Comparison of ENCODE assay signal across 8 cellular contexts in genomic region chr10:12042409-12042796, GRCh38. TPM values are rescaled to one million over a fixed set of nuclear protein-coding genes. Genes with fewer than 3 reads are reported as not detected.
DNase-seq lines count a peak whose midpoint lies in the region; ATAC-seq and TF ChIP-seq lines count a peak whose summit lies in the region.

No MANE protein-coding gene starts in this region.

- peaks cover 56% of the 10 kb centered on the region for H3K79me2 ChIP-seq in DND-41 (ENCODE audit: insufficient read depth, low read length)

- no peaks in the 10 kb centered on the region for H3K27me3 ChIP-seq in DND-41 (ENCODE audit: insufficient read depth, low read length, poor library complexity)
- no peaks in the 10 kb centered on the region for H3K27me3 ChIP-seq in H7 (ENCODE audit: control insufficient read depth, insufficient read depth, low read length)
- no peaks in the 10 kb centered on the region for H3K27me3 ChIP-seq in Panc1 (ENCODE audit: control insufficient read depth, insufficient read depth, low read length)

- H3K9me3 ChIP-seq in DND-41 (ENCODE audit: insufficient read depth, low read length, severe bottlenecking) (no peaks in the 10 kb centered on the region), Panc1 (ENCODE audit: control insufficient read depth, insufficient read depth, low read depth, low read length) (no peaks in the 10 kb centered on the region)

- in situ Hi-C loops in Panc1 (cut with HindIII; ENCODE audit: low pct_unique_long_range_greater_than_20kb, low sequenced_read_pairs), result no loop called here

- TF ChIP-seq CTCF in DND-41 (IDR thresholded peaks at IDR 0.05; ENCODE audit: borderline replicate concordance, extremely low read depth, low read length, poor library complexity, severe bottlenecking) (no peak), Panc1 (IDR thresholded peaks at IDR 0.05) (no peak)

- intact Hi-C loops in Panc1 (cut with micrococcal nuclease; ENCODE audit: unreplicated experiment), result no loop called here

- H3K4me2 ChIP-seq in DND-41 (ENCODE audit: insufficient read depth, low read length), result peak overlapping the region; percentile 77

- peaks cover 11% of the 10 kb centered on the region; the same call in 1 of the 2 replicates for H4K20me1 ChIP-seq in DND-41 (ENCODE audit: insufficient read depth, low read length)

- H2AFZ ChIP-seq in DND-41 (ENCODE audit: low read depth, low read length), result peak overlapping the region; percentile 89

- peak; percentile 52 for ATAC-seq in DND-41 (ENCODE audit: insufficient read depth, low read depth)
- ATAC-seq in Panc1, result peak; percentile 45

- CTCF ChIA-PET in Panc1 (lab: Charles Lee), result no interaction called here

- H3K27ac ChIP-seq in DND-41 (ENCODE audit: low read length) (peak overlapping the region; percentile 100), Panc1 (ENCODE audit: low read length) (peak overlapping the region; percentile 88)

- peak; percentile 68 for DNase-seq in DND-41
- no peak for DNase-seq in H7
- DNase-seq in Panc1 (ENCODE audit: low read depth, low spot score), result no peak
- DNase-seq in activated naive CD8-positive, alpha-beta T cell treated with anti-CD3 and anti-CD28 coated beads, Interleukin-2, amount 50 U/mL, for 16 hours (ENCODE audit: low read depth, low spot score), result peak; percentile 30
- DNase-seq in stimulated activated CD4-positive, alpha-beta T cell treated with anti-CD3 and anti-CD28 coated beads, Interleukin-12 subunit alpha, Interleukin-12 subunit beta, amount 100 ng/mL, for 4 hours, result peak; percentile 58
- no peak for DNase-seq in NOMO-1 (lab: John Stamatoyannopoulos, UW; ENCODE audit: unreplicated experiment in 2 of 2)
- no peak for DNase-seq in NK-92 (lab: John Stamatoyannopoulos, UW; ENCODE audit: unreplicated experiment)

- H3K9ac ChIP-seq in DND-41 (ENCODE audit: low read depth, low read length), result peak overlapping the region; percentile 99

- H3K36me3 ChIP-seq in DND-41 (ENCODE audit: insufficient read depth, low read length) (peaks cover 6% of the 10 kb centered on the region; the same call in 1 of the 2 replicates), H7 (replicated peaks; ENCODE audit: control insufficient read depth, insufficient read depth, low read length) (no peaks in the 10 kb centered on the region), Panc1 (ENCODE audit: control insufficient read depth, insufficient read depth, low read length) (peaks cover 10% of the 10 kb centered on the region)

- POLR2A ChIA-PET in Panc1 (lab: Charles Lee), result interaction anchor here (0.6 kb wide), 2 partner anchors 55 to 85 kb away, joined by 3 to 7 read pairs; no protein-coding TSS in a partner anchor

- no TSS peak for BruUV-seq in Panc1 (replicated peaks; lab: Mats Ljungman, UMichigan)

- H3K4me1 ChIP-seq in DND-41 (ENCODE audit: insufficient read depth, low read length) (peaks cover 30% of the 10 kb centered on the region), Panc1 (ENCODE audit: control insufficient read depth, insufficient read depth, low read length) (peaks cover 11% of the 10 kb centered on the region)

- H3K4me3 ChIP-seq in DND-41 (ENCODE audit: low read depth in 1 of 2, low read length in 2 of 2) (peak overlapping the region; percentile 87 to 93), H7 (ENCODE audit: insufficient read depth, low read depth, low read length) (peak overlapping the region; percentile 96), Panc1 (ENCODE audit: low read depth in 2 of 2, low read length in 2 of 2) (peak overlapping the region; percentile 65 to 91), iPS-11a (ENCODE audit: low read depth, low read length) (peak overlapping the region; percentile 96)

RNA-seq across cellular contexts. Expression of gene UPF2, which starts 0.2 kb away (rescaled TPM):
- 10.6 and 19.2 TPM in 2 replicates for total RNA-seq in H7 (2014; rRNA removed; shearing (Covaris generic))
- 19.1 TPM for total RNA-seq in Panc1 (2021; ENCODE audit: unreplicated experiment)
- 9.7 TPM for polyA plus RNA-seq in Panc1 (2012; ENCODE audit: insufficient read length)

RNA-seq across cellular contexts. Expression of gene DHTKD1, which starts 26.4 kb away (rescaled TPM):
- 59.4 and 79.0 TPM in 2 replicates for total RNA-seq in H7 (2014; rRNA removed; shearing (Covaris generic))
- total RNA-seq in Panc1 (2021; ENCODE audit: unreplicated experiment), result 15.8 TPM
- 13.5 TPM for polyA plus RNA-seq in Panc1 (2012; ENCODE audit: insufficient read length)

Comparison
In these comparisons a context has a peak if more than half of its experiments do, and no peak if none do; other contexts are left out.
1. DNase-seq: peak in DND-41 (single experiment), activated naive CD8-positive, alpha-beta T cell treated with anti-CD3 and anti-CD28 coated beads, Interleukin-2, amount 50 U/mL, for 16 hours (single experiment) and stimulated activated CD4-positive, alpha-beta T cell treated with anti-CD3 and anti-CD28 coated beads, Interleukin-12 subunit alpha, Interleukin-12 subunit beta, amount 100 ng/mL, for 4 hours (single experiment); none in H7 (single experiment), Panc1 (single experiment), NOMO-1 (0 of 2) and NK-92 (single experiment).
2. Peak in every context shown above with its lines, with median percentiles within 50 percentile points of each other: H3K4me3 ChIP-seq.